21 cellular contexts compared by ENCODE assay signal in genomic region chr2:204436267-204436666, GRCh38.
DNase-seq lines count a peak whose midpoint lies in the region; ATAC-seq and TF ChIP-seq lines count a peak whose summit lies in the region.
"Had no signal": no experiment of that assay in that cellular context is flagged by ENCODE, and none has a peak within 500 bp of the region (broad histone marks: within the 10 kb centered on the region; RNA-seq: fewer than 3 reads in every experiment).

No MANE protein-coding gene starts in this region.

- no peak overlapping the region for H3K27ac ChIP-seq in right cardiac atrium (ENCODE audit: low read length)
- H3K27ac ChIP-seq: BLaER1, Peyer's patch had no signal

- H3K4me1 Mint-ChIP-seq in activated T-cell treated with anti-CD3 and anti-CD28 coated beads, Interleukin-2, amount 50 U/mL, for 4 hours (ENCODE audit: low read depth), result no peaks in the 10 kb centered on the region

- H3K4me3 Mint-ChIP-seq in activated T-cell treated with anti-CD3 and anti-CD28 coated beads, Interleukin-2, amount 50 U/mL, for 4 hours, result no peak overlapping the region
- H3K4me3 Mint-ChIP-seq: CD4-positive, alpha-beta T cell had no signal

- no peak for ATAC-seq in activated T-cell treated with anti-CD3 and anti-CD28 coated beads, Interleukin-2, amount 50 U/mL, for 4 hours
- ATAC-seq in right cardiac atrium, result no peak
- ATAC-seq: SK-N-SH treated with all-trans-retinoic acid at 6 μM for 48 hours had no signal

- no peaks in the 10 kb centered on the region for H3K27me3 ChIP-seq in right cardiac atrium (ENCODE audit: control insufficient read depth, insufficient read depth)
- H3K27me3 ChIP-seq: BLaER1, Peyer's patch had no signal

- no peaks in the 10 kb centered on the region for H3K4me1 ChIP-seq in right cardiac atrium (ENCODE audit: control insufficient read depth, insufficient read depth, low read length)
- H3K4me1 ChIP-seq: BLaER1, Caco-2 had no signal

- peaks cover 10% of the 10 kb centered on the region for H3K27me3 Mint-ChIP-seq in activated T-cell treated with anti-CD3 and anti-CD28 coated beads, Interleukin-2, amount 50 U/mL, for 4 hours (ENCODE audit: low read depth)

- WGBS in right cardiac atrium, result 84% methylated on average over 1 of the region's 1 CpG

- intact Hi-C loops in right cardiac atrium (cut with DNase I), result no loop called here

- no peaks in the 10 kb centered on the region for H3K36me3 Mint-ChIP-seq in activated T-cell treated with anti-CD3 and anti-CD28 coated beads, Interleukin-2, amount 50 U/mL, for 4 hours (ENCODE audit: insufficient read depth)

- no peak for TF ChIP-seq CTCF in AG10803 (conservative IDR thresholded peaks at IDR 0.05; ENCODE audit: low read length)

- no peaks in the 10 kb centered on the region for H3K9me3 ChIP-seq in right cardiac atrium (ENCODE audit: control insufficient read depth, low read length)
- H3K9me3 ChIP-seq: Peyer's patch had no signal

- DNase-seq in AG10803 (ENCODE audit: low read depth), result peak; percentile 9
- DNase-seq in OCI-M1 (lab: John Stamatoyannopoulos, UW), result peak; percentile 65
- DNase-seq in kidney tubule cell (ENCODE audit: low spot score), result peak; percentile 13
- DNase-seq in myocyte (ENCODE audit: low read depth), result peak; percentile 28
- no peak for DNase-seq in activated T-cell treated with anti-CD3 and anti-CD28 coated beads, Interleukin-2, amount 50 U/mL, for 4 hours
- DNase-seq in COR-L47 (lab: John Stamatoyannopoulos, UW), result no peak
- no peak for DNase-seq in right cardiac atrium
- no peak for DNase-seq in DMS79 (lab: John Stamatoyannopoulos, UW)
- DNase-seq: Caco-2; CD4-positive, alpha-beta T cell; DMS 273 treated with DMSO at 0.1 percent for 48 hours; GDM1; Kasumi-1; NCI-H1048; NCI-H1436; NCI-H187 treated with DMSO at 0.1 percent for 48 hours; NCI-H69; NK-92 treated with Interleukin-12 subunit alpha and Interleukin-12 subunit beta, amount 100 ng/mL, for 24 hours; Peyer's patch had no signal

- peaks cover 11% of the 10 kb centered on the region for H3K9me3 Mint-ChIP-seq in activated T-cell treated with anti-CD3 and anti-CD28 coated beads, Interleukin-2, amount 50 U/mL, for 4 hours

- H3K4me3 ChIP-seq in AG10803 (ENCODE audit: low read length), result no peak overlapping the region
- no peak overlapping the region for H3K4me3 ChIP-seq in right cardiac atrium (ENCODE audit: low read length)
- H3K4me3 ChIP-seq: BLaER1, Peyer's patch had no signal

Comparison
In these comparisons a context has a peak if more than half of its experiments do, and no peak if none do; other contexts are left out.
1. DNase-seq: peak in AG10803 (single experiment), OCI-M1 (single experiment), kidney tubule cell (single experiment) and myocyte (single experiment); none in activated T-cell treated with anti-CD3 and anti-CD28 coated beads, Interleukin-2, amount 50 U/mL, for 4 hours (single experiment), COR-L47 (single experiment), right cardiac atrium (0 of 3) and DMS79 (single experiment).